ENCODE assay signal across 19 cellular contexts in the genomic region with DNA sequence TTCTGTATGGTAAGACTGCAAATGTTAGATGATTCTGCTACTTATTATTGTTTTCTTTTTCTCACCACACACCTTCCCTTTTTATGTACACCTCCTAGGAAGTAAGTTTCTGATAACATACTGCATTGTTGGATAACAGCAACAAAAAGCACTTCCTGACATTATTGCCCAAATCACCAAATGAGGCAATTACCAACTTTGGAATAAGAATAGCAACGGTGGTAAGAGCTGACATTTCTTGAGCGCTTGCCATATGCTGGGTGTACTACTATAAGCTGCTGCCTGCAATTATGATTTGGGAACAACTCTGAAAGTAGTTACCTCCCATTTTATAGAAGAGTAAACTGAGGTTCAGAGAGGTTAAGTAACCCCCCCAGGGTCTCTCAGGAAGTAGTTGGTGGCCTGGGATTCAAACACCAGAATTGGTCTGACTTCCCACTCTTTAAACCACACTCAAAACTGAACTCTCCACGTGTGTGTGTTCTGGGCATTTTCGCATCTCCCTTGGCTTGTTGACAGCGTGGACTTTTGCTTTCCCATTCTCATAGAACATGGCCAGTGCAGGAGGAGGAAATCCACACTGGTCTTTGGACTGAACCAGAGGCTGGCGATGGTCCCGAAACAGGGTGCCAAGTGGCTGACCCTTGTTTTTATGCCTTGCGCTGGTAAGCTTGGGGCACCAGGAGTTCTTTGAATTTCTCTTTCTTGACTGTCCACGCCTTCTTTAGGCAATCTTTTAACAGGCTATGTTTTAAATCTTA.
DNase-seq lines count a peak whose midpoint lies in the region; ATAC-seq, FAIRE-seq and TF ChIP-seq lines count a peak whose summit lies in the region.
"Had no signal": no experiment of that assay in that cellular context is flagged by ENCODE, and none has a peak within 500 bp of the region (broad histone marks: within the 10 kb centered on the region; RNA-seq: fewer than 3 reads in every experiment).

No MANE protein-coding gene starts in this region.

- H3K36me3 ChIP-seq in OCI-LY1 (ENCODE audit: insufficient read depth, low read length) (no peaks in the 10 kb centered on the region), endothelial cell of umbilical vein (ENCODE audit: control insufficient read depth in 2 of 2, extremely low read depth in 1 of 2, insufficient read depth in 2 of 2, low read length in 2 of 2) (no peaks in the 10 kb centered on the region), stomach (no peaks in the 10 kb centered on the region)
- H3K36me3 ChIP-seq: MG63 had no signal

- CTCF ChIA-PET in endothelial cell of umbilical vein (lab: Charles Lee): interaction anchor here (1.0 to 1.4 kb wide), 5 partner anchors 26 to 363 kb away, joined by 3 to 5 read pairs (median 4); no protein-coding TSS in a partner anchor

- H3K9ac ChIP-seq in OCI-LY1 (ENCODE audit: low read length): no peak overlapping the region
- no peak overlapping the region for H3K9ac ChIP-seq in endothelial cell of umbilical vein (replicated peaks; ENCODE audit: extremely low read depth, insufficient read depth, low read length)

- no peak for ATAC-seq in HG02981 (IDR thresholded peaks at IDR 0.05; ENCODE audit: unreplicated experiment)

- BruUV-seq in endothelial cell of umbilical vein (replicated peaks; lab: Mats Ljungman, UMichigan): no TSS peak

- POLR2A ChIA-PET in endothelial cell of umbilical vein (lab: Charles Lee): no interaction called here

- no peaks in the 10 kb centered on the region for H3K9me2 ChIP-seq in OCI-LY1 (ENCODE audit: low read depth, low read length)

- H3K27ac ChIP-seq in OCI-LY1 (ENCODE audit: low read depth, low read length, poor library complexity, severe bottlenecking) (peak overlapping the region; percentile 42), endothelial cell of umbilical vein (ENCODE audit: insufficient read depth, low read depth, low read length) (no peak overlapping the region), stomach (peak overlapping the region in 4 of 5 donors; percentile 32 to 79 (median 62))

- intact Hi-C loops in endothelial cell of umbilical vein (cut with micrococcal nuclease) (loop anchor here (2.0 to 10.0 kb wide), 4 partner anchors 65 to 533 kb away; partner anchors contain the start of genes HABP2 and TCF7L2), stomach (cut with DNase I; ENCODE audit: low total_unique reads) (no loop called here)

- H3K27me3 ChIP-seq in OCI-LY1 (ENCODE audit: insufficient read depth, low read length) (no peaks in the 10 kb centered on the region), endothelial cell of umbilical vein (ENCODE audit: control insufficient read depth in 2 of 2, insufficient read depth in 2 of 2, low read length in 2 of 2) (no peaks in the 10 kb centered on the region), stomach (no peaks in the 10 kb centered on the region)
- H3K27me3 ChIP-seq: MG63 had no signal

- no peak overlapping the region for H2AFZ ChIP-seq in OCI-LY1 (ENCODE audit: low read length)
- no peak overlapping the region for H2AFZ ChIP-seq in endothelial cell of umbilical vein (ENCODE audit: low read depth, low read length)

- H3K4me1 ChIP-seq in OCI-LY1 (ENCODE audit: insufficient read depth, low read length, severe bottlenecking): peaks cover 60% of the 10 kb centered on the region
- H3K4me1 ChIP-seq in endothelial cell of umbilical vein (ENCODE audit: control insufficient read depth, extremely low read depth, insufficient read depth, low read length): peaks cover 18% of the 10 kb centered on the region
- peaks cover 55 to 78% (median 68%) of the 10 kb centered on the region in 4 donors for H3K4me1 ChIP-seq in stomach

- peaks cover 28% of the 10 kb centered on the region for H3K79me2 ChIP-seq in OCI-LY1 (ENCODE audit: insufficient read depth, low read length)
- peaks cover 2% of the 10 kb centered on the region for H3K79me2 ChIP-seq in endothelial cell of umbilical vein (ENCODE audit: control insufficient read depth, insufficient read depth, low read length)

- H3F3A ChIP-seq in OCI-LY1 (ENCODE audit: insufficient read depth, low read length): no peaks in the 10 kb centered on the region

- H3K9me1 ChIP-seq in endothelial cell of umbilical vein (replicated peaks; ENCODE audit: control insufficient read depth, extremely low read depth, insufficient read depth, low read length): no peaks in the 10 kb centered on the region

- no peak for TF ChIP-seq CTCF in OCI-LY1 (IDR thresholded peaks at IDR 0.05; ENCODE audit: low read length)
- TF ChIP-seq CTCF in endothelial cell of umbilical vein (IDR thresholded peaks at IDR 0.05; ENCODE audit: extremely low read depth in 1 of 2, insufficient read depth in 1 of 2, low read depth in 1 of 2, low read length in 2 of 2): no peak
- no peak for TF ChIP-seq CTCF in stomach (IDR thresholded peaks at IDR 0.05)

- dilution Hi-C loops in endothelial cell of umbilical vein (cut with MboI; ENCODE audit: extremely low pct_ligation_motif_present, low sequenced_read_pairs): no loop called here

- TF ChIP-seq POLR2A in endothelial cell of umbilical vein (IDR thresholded peaks at IDR 0.05; ENCODE audit: low read depth, low read length): no peak
- no peak for TF ChIP-seq POLR2A in stomach (IDR thresholded peaks at IDR 0.05)

- H3K4me3 ChIP-seq in OCI-LY1 (ENCODE audit: low read depth, low read length, poor library complexity, severe bottlenecking) (no peak overlapping the region), endothelial cell of umbilical vein (replicated peaks in 1 of 3; ENCODE audit: insufficient read depth in 1 of 3, low read depth in 1 of 3, low read length in 3 of 3) (no peak overlapping the region), stomach (no peak overlapping the region)
- H3K4me3 ChIP-seq: MG63 had no signal

- no peak overlapping the region for H3K4me2 ChIP-seq in OCI-LY1 (ENCODE audit: low read length)
- H3K4me2 ChIP-seq in endothelial cell of umbilical vein (ENCODE audit: insufficient read depth, low read length): peak overlapping the region; percentile 37

- H4K20me1 ChIP-seq in OCI-LY1 (ENCODE audit: insufficient read depth, low read length): no peaks in the 10 kb centered on the region
- no peaks in the 10 kb centered on the region for H4K20me1 ChIP-seq in endothelial cell of umbilical vein (replicated peaks; ENCODE audit: control insufficient read depth, extremely low read depth, insufficient read depth, low read length)

- 31 to 46% (median 36%) methylated on average over 9 of the region's 9 CpGs for WGBS in stomach, 5 donors

- DNase-seq in endothelial cell of umbilical vein (ENCODE audit: low read depth, low spot score) (peak; percentile 20), mucosa of gallbladder (ENCODE audit: low spot score) (peak; percentile 74), stomach (peak; percentile 74), NK-92 (lab: John Stamatoyannopoulos, UW; ENCODE audit: unreplicated experiment) (no peak), retina (no peak)
- no peak for DNase-seq in activated CD4-positive, alpha-beta T cell treated with anti-CD3 and anti-CD28 coated beads, Interleukin-2, amount 50 U/mL, for 48 hours
- DNase-seq: AML-193; glutamatergic neuron; islet precursor cell; NCI-H1930; stimulated activated CD4-positive, alpha-beta T cell treated with anti-CD3 and anti-CD28 coated beads, Interleukin-2, amount 100 ng/mL, for 48 hours; stimulated activated CD8-positive, alpha-beta memory T cell treated with anti-CD3 and anti-CD28 coated beads, Interleukin-4, amount 100 ng/mL, for 48 hours; T-helper 1 cell had no signal

- FAIRE-seq in endothelial cell of umbilical vein (lab: Jason Lieb, UNC): peak; percentile 87
- FAIRE-seq: bronchial epithelial cell, GM18507, urothelium cell line had no signal

- no peaks in the 10 kb centered on the region for H3K9me3 ChIP-seq in OCI-LY1 (ENCODE audit: low read length)
- no peaks in the 10 kb centered on the region for H3K9me3 ChIP-seq in endothelial cell of umbilical vein (replicated peaks; ENCODE audit: control insufficient read depth, insufficient read depth, low read length)
- H3K9me3 ChIP-seq in stomach: no peaks in the 10 kb centered on the region
- H3K9me3 ChIP-seq: MG63 had no signal

- TF ChIP-seq EP300 in stomach (IDR thresholded peaks at IDR 0.05): no peak

TF ChIP-seq in endothelial cell of umbilical vein, 7 proteins besides CTCF, POLR2A, EP300 and RAD21:
- TF ChIP-seq, protein P1, sequence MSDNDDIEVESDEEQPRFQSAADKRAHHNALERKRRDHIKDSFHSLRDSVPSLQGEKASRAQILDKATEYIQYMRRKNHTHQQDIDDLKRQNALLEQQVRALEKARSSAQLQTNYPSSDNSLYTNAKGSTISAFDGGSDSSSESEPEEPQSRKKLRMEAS (IDR thresholded peaks at IDR 0.05; ENCODE audit: insufficient read depth, insufficient read length): no peak
- TF ChIP-seq EZH2 (IDR thresholded peaks at IDR 0.05; ENCODE audit: borderline replicate concordance, low read depth, low read length, severe bottlenecking) (no peak), JUN (IDR thresholded peaks at IDR 0.05; ENCODE audit: borderline replicate concordance, insufficient read depth, insufficient read length, low read depth) (no peak), GATA2 (IDR thresholded peaks at IDR 0.05; ENCODE audit: insufficient read depth, insufficient read length, low read depth, low read length) (no peak), FOS (IDR thresholded peaks at IDR 0.05; ENCODE audit: borderline replicate concordance, insufficient read depth, low read length) (no peak), POLR2AphosphoS5 (IDR thresholded peaks at IDR 0.05; ENCODE audit: insufficient read depth, low read depth, low read length) (no peak), MYC (IDR thresholded peaks at IDR 0.05; ENCODE audit: low read depth, low read length) (no peak)

Comparison
In these comparisons a context has a peak if more than half of its experiments do, and no peak if none do; other contexts are left out.
1. DNase-seq: peak in endothelial cell of umbilical vein (single experiment), mucosa of gallbladder (single experiment) and stomach (single experiment); none in activated CD4-positive, alpha-beta T cell treated with anti-CD3 and anti-CD28 coated beads, Interleukin-2, amount 50 U/mL, for 48 hours (0 of 2), NK-92 (single experiment) and retina (single experiment).